In the genomic region with DNA sequence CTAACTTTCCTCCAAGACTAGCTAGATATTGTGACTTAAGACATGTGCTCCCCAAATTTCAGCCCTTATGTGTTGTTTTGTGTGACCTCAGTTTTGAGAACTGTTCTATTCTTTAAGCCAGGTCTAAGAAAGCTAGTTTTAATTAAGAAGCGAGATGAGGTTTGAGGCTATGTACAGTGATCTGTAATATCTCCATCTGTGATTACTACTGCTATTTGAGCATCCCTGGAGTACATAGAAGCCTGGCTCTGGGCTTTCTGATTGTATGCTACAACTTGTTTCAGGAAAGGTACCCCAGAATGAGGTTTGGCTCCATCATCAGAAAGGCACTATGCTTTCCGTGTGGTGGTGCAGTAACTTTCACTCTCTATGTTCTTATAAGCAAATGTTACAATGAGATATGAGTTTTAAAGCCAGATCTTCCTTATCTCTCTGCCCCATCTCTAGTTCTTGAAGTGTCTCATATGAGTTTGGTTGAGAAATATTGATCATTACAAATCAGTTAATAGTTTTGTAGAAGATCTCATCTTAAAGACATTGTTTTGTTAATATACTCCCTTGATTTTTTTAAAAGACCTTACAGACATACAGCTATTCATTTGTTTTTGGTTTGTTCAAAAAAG, we compare ENCODE assay signal across 11 cellular contexts. TPM values are rescaled to one million over a fixed set of nuclear protein-coding genes. Genes with fewer than 3 reads are reported as not detected.
DNase-seq lines count a peak whose midpoint lies in the region; ATAC-seq and TF ChIP-seq lines count a peak whose summit lies in the region.
"Had no signal": no experiment of that assay in that cellular context is flagged by ENCODE, and none has a peak within 500 bp of the region (broad histone marks: within the 10 kb centered on the region; RNA-seq: fewer than 3 reads in every experiment).

No MANE protein-coding gene starts in this region.

- H3F3A ChIP-seq in Loucy (ENCODE audit: low read depth) = no peaks in the 10 kb centered on the region

- H3K36me3 ChIP-seq in Loucy (ENCODE audit: insufficient read depth, low read length) = no peaks in the 10 kb centered on the region
- H3K36me3 ChIP-seq in stomach smooth muscle (ENCODE audit: control insufficient read depth in 2 of 2, insufficient read depth in 2 of 2, low read length in 2 of 2) = peaks cover 16 to 18% of the 10 kb centered on the region in 2 donors
- no peaks in the 10 kb centered on the region for H3K36me3 ChIP-seq in H7 (replicated peaks; ENCODE audit: control insufficient read depth, insufficient read depth, low read length)

- TF ChIP-seq CTCF in Loucy (conservative IDR thresholded peaks at IDR 0.05; ENCODE audit: low read length) = no peak; the same call in 1 of the 2 replicates

- peak overlapping the region; percentile 46 for H3K4me2 ChIP-seq in Loucy (ENCODE audit: low read depth, low read length, poor library complexity, severe bottlenecking)

- H3K4me3 ChIP-seq in Loucy (ENCODE audit: low read length, poor library complexity, severe bottlenecking) (peak overlapping the region; percentile 45), stomach smooth muscle (ENCODE audit: low read length in 2 of 2) (peak overlapping the region; percentile 83 to 98), H7 (ENCODE audit: insufficient read depth, low read depth, low read length) (no peak overlapping the region)

- H3K9ac ChIP-seq in Loucy (ENCODE audit: low read depth, low read length, poor library complexity, severe bottlenecking) (no peak overlapping the region), stomach smooth muscle (ENCODE audit: low read length in 2 of 2) (peak overlapping the region; percentile 51 to 74)

- H3K27me3 ChIP-seq in Loucy (ENCODE audit: insufficient read depth, low read length, poor library complexity, severe bottlenecking) (no peaks in the 10 kb centered on the region), stomach smooth muscle (ENCODE audit: control insufficient read depth in 1 of 2, insufficient read depth in 2 of 2, low read length in 2 of 2) (no peaks in the 10 kb centered on the region), H7 (ENCODE audit: control insufficient read depth, insufficient read depth, low read length) (no peaks in the 10 kb centered on the region; the same call in 1 of the 2 replicates)

- H3K9me3 ChIP-seq in Loucy (ENCODE audit: insufficient read depth, low read depth, low read length) (no peaks in the 10 kb centered on the region), stomach smooth muscle (ENCODE audit: control insufficient read depth in 2 of 2, low read length in 2 of 2) (no peaks in the 10 kb centered on the region)

- H3K4me1 ChIP-seq in Loucy (ENCODE audit: insufficient read depth, low read length, poor library complexity, severe bottlenecking) = no peaks in the 10 kb centered on the region
- H3K4me1 ChIP-seq in stomach smooth muscle (ENCODE audit: control insufficient read depth, insufficient read depth, low read length) = peaks cover 11% of the 10 kb centered on the region

- no peaks in the 10 kb centered on the region for H4K20me1 ChIP-seq in Loucy (ENCODE audit: insufficient read depth, low read length, poor library complexity, severe bottlenecking)

- H3K9me2 ChIP-seq in Loucy (replicated peaks; ENCODE audit: low read depth, low read length) = no peaks in the 10 kb centered on the region

- no peaks in the 10 kb centered on the region for H3K79me2 ChIP-seq in Loucy (ENCODE audit: insufficient read depth, low read length)

- peak overlapping the region; percentile 32; the same call in 1 of the 2 replicates for H2AFZ ChIP-seq in Loucy (ENCODE audit: low read length)

- ATAC-seq in HG02938 (IDR thresholded peaks at IDR 0.05; ENCODE audit: unreplicated experiment) = no peak

- DNase-seq in caudate nucleus (lab: John Stamatoyannopoulos, UW) (no peak), lung microvascular endothelial cell (ENCODE audit: low read depth in 2 of 2) (peak; percentile 17 to 26), H7 (no peak), OCI-M2 (lab: John Stamatoyannopoulos, UW; ENCODE audit: unreplicated experiment) (no peak), activated T-cell treated with anti-CD3 and anti-CD28 coated beads for 4 hours (no peak)
- DNase-seq: naive B cell, T-helper 1 cell had no signal

- H3K27ac ChIP-seq in caudate nucleus (ENCODE audit: low read depth, low read length) (peak overlapping the region; percentile 33), stomach smooth muscle (ENCODE audit: low read length) (peak overlapping the region; percentile 37)

RNA-seq across cellular contexts. Expression of a gene that starts 0.6 kb away (rescaled TPM):
- total RNA-seq in lung microvascular endothelial cell = 2.8 and 22.4 TPM in 2 replicates
- total RNA-seq in H7 (2014; rRNA removed; shearing (Covaris generic)) = 0.26 and 1.0 TPM in 2 replicates
- total RNA-seq: activated CD8-positive, alpha-beta memory T cell treated with anti-CD3 and anti-CD28 coated beads for 36 hours had no signal

Comparison
In these comparisons a context has a peak if more than half of its experiments do, and no peak if none do; other contexts are left out.
1. DNase-seq: peak in lung microvascular endothelial cell (2 of 2); none in caudate nucleus (0 of 61), H7 (single experiment), OCI-M2 (single experiment) and activated T-cell treated with anti-CD3 and anti-CD28 coated beads for 4 hours (single experiment).